Comparison of ENCODE assay signal across 15 cellular contexts in genomic region chr18:80223581-80224148, GRCh38. TPM values are rescaled to one million over a fixed set of nuclear protein-coding genes. Genes with fewer than 3 reads are reported as not detected.
"Had no signal": no experiment of that assay in that cellular context is flagged by ENCODE, and none has a peak within 500 bp of the region (broad histone marks: within the 10 kb centered on the region; RNA-seq: fewer than 3 reads in every experiment).

No MANE protein-coding gene starts in this region.

- H2AFZ ChIP-seq: neural progenitor cell had no signal

- H3K9ac ChIP-seq: neural progenitor cell had no signal

- ATAC-seq: heart left ventricle; left colon; naive thymus-derived CD4-positive, alpha-beta T cell; sciatic nerve; stimulated activated naive CD8-positive, alpha-beta T cell treated with anti-CD3 and anti-CD28 coated beads, Interleukin-15, Interleukin-2, amounts not matched to agents 100 U/mL and 50 U/mL, for 24 hours had no signal

- H3K4me1 ChIP-seq: heart left ventricle had no signal

- H3K27me3 ChIP-seq: heart left ventricle, neural progenitor cell, thyroid gland had no signal

- H3K4me3 ChIP-seq: heart left ventricle, neural progenitor cell, thyroid gland had no signal

- FAIRE-seq: endometrium, islet of Langerhans had no signal

- H3K36me3 ChIP-seq: heart left ventricle, neural progenitor cell, thyroid gland had no signal

- H3K27ac ChIP-seq: heart left ventricle, neural progenitor cell, thyroid gland had no signal

- DNase-seq: activated CD4-positive, alpha-beta memory T cell treated with anti-CD3 and anti-CD28 coated beads for 36 hours; activated CD4-positive, alpha-beta T cell treated with anti-CD3 and anti-CD28 coated beads for 48 hours; activated naive CD4-positive, alpha-beta T cell treated with Interleukin-2 at 50 U/mL for 16 hours; activated naive CD8-positive, alpha-beta T cell treated with anti-CD3 and anti-CD28 coated beads for 36 hours; effector CD4-positive, alpha-beta T cell; heart left ventricle; left colon; naive thymus-derived CD4-positive, alpha-beta T cell; stimulated activated CD4-positive, alpha-beta T cell treated with anti-CD3 and anti-CD28 coated beads, Interleukin-4, amount 100 ng/mL, for 24 hours; stimulated activated naive CD8-positive, alpha-beta T cell treated with anti-CD3 and anti-CD28 coated beads, Interleukin-15, Interleukin-2, amounts not matched to agents 100 U/mL and 50 U/mL, for 24 hours; thyroid gland had no signal

- H3K9me3 ChIP-seq: thyroid gland had no signal

- H3K4me2 ChIP-seq: neural progenitor cell had no signal

RNA-seq across cellular contexts. Expression of gene PARD6G, which starts 23.6 kb away (rescaled TPM):
- polyA plus RNA-seq: naive thymus-derived CD4-positive, alpha-beta T cell had no signal
